Comparison of ENCODE assay signal across 13 cellular contexts in the genomic region with DNA sequence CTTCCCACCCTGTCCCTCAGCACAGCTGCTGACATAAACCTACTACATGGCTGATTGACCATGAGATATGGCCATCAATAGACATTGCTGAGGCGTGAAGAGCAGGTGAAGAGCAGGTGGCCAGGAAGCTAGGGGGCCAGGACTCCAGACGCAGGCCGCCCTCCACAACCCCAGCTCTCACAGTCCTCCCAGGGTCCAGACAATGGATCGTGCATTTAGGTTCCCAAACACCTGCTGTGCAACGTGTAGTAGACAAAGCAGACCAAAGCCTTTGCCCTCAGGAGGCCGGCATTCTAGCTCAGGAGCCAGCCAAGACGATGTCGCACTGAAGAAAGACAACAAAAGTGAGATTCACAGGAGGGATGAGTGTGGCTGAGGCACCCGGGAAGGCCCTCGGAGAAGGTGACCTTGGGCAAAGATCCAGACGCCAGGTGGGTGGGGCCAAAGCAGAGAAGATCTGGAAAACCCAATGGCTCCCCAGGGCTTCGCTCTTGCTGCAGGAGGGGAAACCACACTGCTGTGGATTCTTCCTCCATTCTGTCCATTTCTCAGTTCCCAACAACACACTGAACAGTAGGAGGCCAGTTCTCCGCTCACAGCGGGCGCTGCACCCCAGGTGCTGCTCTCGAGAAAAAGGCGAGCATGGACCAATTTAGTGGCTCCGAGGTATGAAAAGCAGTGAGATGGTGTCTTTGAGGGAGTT. TPM values are rescaled to one million over a fixed set of nuclear protein-coding genes. Genes with fewer than 3 reads are reported as not detected.
A peak's percentile ranks its signal among the peaks of the same experiment; 100 is the strongest.
DNase-seq lines count a peak whose midpoint lies in the region; ATAC-seq and TF ChIP-seq lines count a peak whose summit lies in the region.
"Had no signal": no experiment of that assay in that cellular context is flagged by ENCODE, and none has a peak within 500 bp of the region (broad histone marks: within the 10 kb centered on the region; RNA-seq: fewer than 3 reads in every experiment).

No MANE protein-coding gene starts in this region.

- H3K4me3 ChIP-seq in endodermal cell (ENCODE audit: low read length), result no peak overlapping the region

- peak overlapping the region; percentile 23 for H3K27ac Mint-ChIP-seq in activated CD4-positive, alpha-beta T cell treated with anti-CD3 and anti-CD28 coated beads, Interleukin-2, amount 10 ng/mL, durations not matched to agents 24 days and 14 days
- no peak overlapping the region for H3K27ac Mint-ChIP-seq in endodermal cell

- H3K9me3 Mint-ChIP-seq in activated CD4-positive, alpha-beta T cell treated with anti-CD3 and anti-CD28 coated beads, Interleukin-2, amount 10 ng/mL, durations not matched to agents 24 days and 14 days, result no peaks in the 10 kb centered on the region
- H3K9me3 Mint-ChIP-seq in endodermal cell, result no peaks in the 10 kb centered on the region
- H3K9me3 Mint-ChIP-seq: activated CD8-positive, alpha-beta T cell treated with anti-CD3 and anti-CD28 coated beads for 36 hours had no signal

- H3K27ac ChIP-seq in endodermal cell (ENCODE audit: low read depth, low read length), result no peak overlapping the region

- no peaks in the 10 kb centered on the region for H3K27me3 ChIP-seq in endodermal cell (ENCODE audit: control insufficient read depth, insufficient read depth, low read length, poor library complexity, severe bottlenecking)

- no peaks in the 10 kb centered on the region for H3K9me3 ChIP-seq in endodermal cell (ENCODE audit: control insufficient read depth, low read length)

- 74 to 91% methylated on average over 9 to 18 of the region's 18 CpGs for WGBS in endodermal cell (ENCODE audit: insufficient coverage in 1 of 2, insufficient read length in 1 of 2), 2 experiments

- TF ChIP-seq CTCF in endodermal cell (conservative IDR thresholded peaks at IDR 0.05), result no peak

- no peaks in the 10 kb centered on the region for H3K36me3 Mint-ChIP-seq in activated CD4-positive, alpha-beta T cell treated with anti-CD3 and anti-CD28 coated beads, Interleukin-2, amount 10 ng/mL, durations not matched to agents 24 days and 14 days (ENCODE audit: low read depth)
- H3K36me3 Mint-ChIP-seq in endodermal cell (ENCODE audit: low read depth), result no peaks in the 10 kb centered on the region

- peaks cover 47% of the 10 kb centered on the region for H3K4me1 Mint-ChIP-seq in activated CD4-positive, alpha-beta T cell treated with anti-CD3 and anti-CD28 coated beads, Interleukin-2, amount 10 ng/mL, durations not matched to agents 24 days and 14 days
- peaks cover 8% of the 10 kb centered on the region for H3K4me1 Mint-ChIP-seq in endodermal cell

- H3K4me3 Mint-ChIP-seq in activated CD4-positive, alpha-beta T cell treated with anti-CD3 and anti-CD28 coated beads, Interleukin-2, amount 10 ng/mL, durations not matched to agents 24 days and 14 days, result no peak overlapping the region
- H3K4me3 Mint-ChIP-seq in endodermal cell, result no peak overlapping the region
- H3K4me3 Mint-ChIP-seq: activated CD8-positive, alpha-beta T cell treated with anti-CD3 and anti-CD28 coated beads for 36 hours had no signal

- H3K9ac ChIP-seq in endodermal cell (ENCODE audit: extremely low read depth, low read length, poor library complexity, severe bottlenecking), result no peak overlapping the region

- ATAC-seq in GM18502 (IDR thresholded peaks at IDR 0.05; ENCODE audit: poor library complexity, unreplicated experiment), result no peak
- ATAC-seq: activated CD8-positive, alpha-beta T cell treated with anti-CD3 and anti-CD28 coated beads for 36 hours had no signal

- H3K36me3 ChIP-seq in endodermal cell (ENCODE audit: control insufficient read depth, insufficient read depth, low read length), result no peaks in the 10 kb centered on the region

- peaks cover 2% of the 10 kb centered on the region for H3K27me3 Mint-ChIP-seq in activated CD4-positive, alpha-beta T cell treated with anti-CD3 and anti-CD28 coated beads, Interleukin-2, amount 10 ng/mL, durations not matched to agents 24 days and 14 days
- peaks cover 8% of the 10 kb centered on the region for H3K27me3 Mint-ChIP-seq in endodermal cell (ENCODE audit: insufficient read depth)

- intact Hi-C loops in activated CD4-positive, alpha-beta T cell treated with anti-CD3 and anti-CD28 coated beads, Interleukin-2, amount 10 ng/mL, durations not matched to agents 24 days and 14 days (cut with micrococcal nuclease), result no loop called here

- H3K4me1 ChIP-seq in endodermal cell (ENCODE audit: control insufficient read depth, insufficient read depth, low read length), result no peaks in the 10 kb centered on the region

- DNase-seq in activated CD4-positive, alpha-beta T cell treated with anti-CD3 and anti-CD28 coated beads, Interleukin-2, amount 10 ng/mL, durations not matched to agents 24 days and 14 days, result no peak
- no peak for DNase-seq in activated CD4-positive, alpha-beta T cell treated with anti-CD3 and anti-CD28 coated beads, Interleukin-2, amount 50 U/mL, for 1 hour
- DNase-seq in NCI-H345 treated with DMSO at 0.1 percent for 48 hours (lab: John Stamatoyannopoulos, UW; ENCODE audit: unreplicated experiment), result peak; percentile 72
- DNase-seq in endodermal cell, result peak; percentile 53
- peak; percentile 27 for DNase-seq in stimulated activated CD8-positive, alpha-beta memory T cell treated with anti-CD3 and anti-CD28 coated beads, Interleukin-4, amount 100 ng/mL, for 48 hours
- no peak for DNase-seq in hepatic stellate cell (ENCODE audit: low spot score)
- DNase-seq in effector CD8-positive, alpha-beta T cell (lab: John Stamatoyannopoulos, UW), result no peak
- DNase-seq: activated CD8-positive, alpha-beta T cell treated with anti-CD3 and anti-CD28 coated beads for 36 hours; NCI-H524; stimulated activated CD4-positive, alpha-beta T cell treated with anti-CD3 and anti-CD28 coated beads, Interleukin-12 subunit alpha, Interleukin-12 subunit beta, amount 100 ng/mL, for 4 hours had no signal

RNA-seq across cellular contexts. Expression of gene FFAR1, which starts 1.4 kb away (rescaled TPM):
- 0.12 and 0.14 TPM in 2 replicates for total RNA-seq in activated CD4-positive, alpha-beta T cell treated with anti-CD3 and anti-CD28 coated beads, Interleukin-2, amount 10 ng/mL, durations not matched to agents 24 days and 14 days
- total RNA-seq in endodermal cell, result not detected
- polyA plus RNA-seq in endodermal cell (2013, experiment 1 of 2), result not detected
- not detected for polyA plus RNA-seq in endodermal cell (2013, experiment 2 of 2)
- total RNA-seq: activated CD8-positive, alpha-beta T cell treated with anti-CD3 and anti-CD28 coated beads for 36 hours; myocyte had no signal

RNA-seq across cellular contexts. Expression of gene FFAR3, which starts 9.2 kb away (rescaled TPM):
- total RNA-seq in activated CD4-positive, alpha-beta T cell treated with anti-CD3 and anti-CD28 coated beads, Interleukin-2, amount 10 ng/mL, durations not matched to agents 24 days and 14 days, result 0.21 and 0.69 TPM in 2 replicates
- not detected for total RNA-seq in endodermal cell
- not detected for polyA plus RNA-seq in endodermal cell (2013, experiment 1 of 2)
- polyA plus RNA-seq in endodermal cell (2013, experiment 2 of 2), result not detected
- total RNA-seq: epithelial cell of proximal tubule, myocyte had no signal

RNA-seq across cellular contexts. Expression of gene CD22, which starts 20.1 kb away (rescaled TPM):
- 3.4 and 4.1 TPM in 2 replicates for total RNA-seq in activated CD4-positive, alpha-beta T cell treated with anti-CD3 and anti-CD28 coated beads, Interleukin-2, amount 10 ng/mL, durations not matched to agents 24 days and 14 days
- total RNA-seq in endodermal cell, result not detected
- not detected for polyA plus RNA-seq in endodermal cell (2013, experiment 1 of 2)
- not detected for polyA plus RNA-seq in endodermal cell (2013, experiment 2 of 2)

RNA-seq across cellular contexts. Expression of gene GPR42, which starts 21.8 kb away (rescaled TPM):
- 0.21 TPM in 1 of 2 replicates, not detected in the other for total RNA-seq in activated CD4-positive, alpha-beta T cell treated with anti-CD3 and anti-CD28 coated beads, Interleukin-2, amount 10 ng/mL, durations not matched to agents 24 days and 14 days
- total RNA-seq in endodermal cell, result not detected
- not detected for polyA plus RNA-seq in endodermal cell (2013, experiment 1 of 2)
- polyA plus RNA-seq in endodermal cell (2013, experiment 2 of 2), result not detected
- total RNA-seq: epithelial cell of proximal tubule, myocyte had no signal

RNA-seq across cellular contexts. Expression of gene MAG, which starts 57.1 kb away (rescaled TPM):
- total RNA-seq in activated CD4-positive, alpha-beta T cell treated with anti-CD3 and anti-CD28 coated beads, Interleukin-2, amount 10 ng/mL, durations not matched to agents 24 days and 14 days, result 0.17 TPM in 1 of 2 replicates, not detected in the other
- not detected for total RNA-seq in endodermal cell
- polyA plus RNA-seq in endodermal cell (2013, experiment 1 of 2), result not detected
- polyA plus RNA-seq in endodermal cell (2013, experiment 2 of 2), result not detected
- total RNA-seq: epithelial cell of proximal tubule, myocyte had no signal

Comparison
In these comparisons a context has a peak if more than half of its experiments do, and no peak if none do; other contexts are left out.
1. DNase-seq: peak in NCI-H345 treated with DMSO at 0.1 percent for 48 hours (single experiment), endodermal cell (single experiment) and stimulated activated CD8-positive, alpha-beta memory T cell treated with anti-CD3 and anti-CD28 coated beads, Interleukin-4, amount 100 ng/mL, for 48 hours (single experiment); none in activated CD4-positive, alpha-beta T cell treated with anti-CD3 and anti-CD28 coated beads, Interleukin-2, amount 10 ng/mL, durations not matched to agents 24 days and 14 days (single experiment), activated CD4-positive, alpha-beta T cell treated with anti-CD3 and anti-CD28 coated beads, Interleukin-2, amount 50 U/mL, for 1 hour (single experiment), hepatic stellate cell (single experiment) and effector CD8-positive, alpha-beta T cell (single experiment).